Comparison of ENCODE assay signal across 35 cellular contexts in genomic region chr21:40757366-40757765, GRCh38.
"Had no signal": no experiment of that assay in that cellular context is flagged by ENCODE, and none has a peak within 500 bp of the region (broad histone marks: within the 10 kb centered on the region; RNA-seq: fewer than 3 reads in every experiment).

No MANE protein-coding gene starts in this region.

- H3K36me3 ChIP-seq: MG63 had no signal

- H3K4me3 ChIP-seq: MG63 had no signal

- H3K27me3 ChIP-seq: MG63 had no signal

- H3K27ac ChIP-seq: KMS-11 had no signal

- H3K4me2 ChIP-seq: KMS-11 had no signal

- H3K9me3 ChIP-seq: MG63 had no signal

- DNase-seq: Karpas-422, Kasumi-1, MG63, MM.1S, MV-4-11, NCI-H1048, NCI-H1092, NCI-H1092 treated with DMSO at 0.1 percent for 48 hours, NCI-H1105, NCI-H1105 treated with DMSO at 0.1 percent for 48 hours, NCI-H1417, NCI-H1417 treated with DMSO at 0.1 percent for 48 hours, NCI-H1436, NCI-H1436 treated with DMSO at 0.1 percent for 48 hours, NCI-H146, NCI-H1694, NCI-H1694 treated with DMSO at 0.1 percent for 48 hours, NCI-H187, NCI-H187 treated with DMSO at 0.1 percent for 48 hours, NCI-H1930, NCI-H2029, NCI-H2029 treated with DMSO at 0.1 percent for 48 hours, NCI-H2081, NCI-H2081 treated with DMSO at 0.1 percent for 48 hours, NCI-H2107, NCI-H2171, NCI-H2227 treated with DMSO at 0.1 percent for 48 hours, NCI-H226, NCI-H345, NCI-H446, NCI-H446 treated with DMSO at 0.1 percent for 48 hours, NCI-H510A, NCI-H510A treated with DMSO at 0.1 percent for 48 hours, NCI-H524 had no signal

- H3K9ac ChIP-seq: KMS-11 had no signal
